In the genomic region with DNA sequence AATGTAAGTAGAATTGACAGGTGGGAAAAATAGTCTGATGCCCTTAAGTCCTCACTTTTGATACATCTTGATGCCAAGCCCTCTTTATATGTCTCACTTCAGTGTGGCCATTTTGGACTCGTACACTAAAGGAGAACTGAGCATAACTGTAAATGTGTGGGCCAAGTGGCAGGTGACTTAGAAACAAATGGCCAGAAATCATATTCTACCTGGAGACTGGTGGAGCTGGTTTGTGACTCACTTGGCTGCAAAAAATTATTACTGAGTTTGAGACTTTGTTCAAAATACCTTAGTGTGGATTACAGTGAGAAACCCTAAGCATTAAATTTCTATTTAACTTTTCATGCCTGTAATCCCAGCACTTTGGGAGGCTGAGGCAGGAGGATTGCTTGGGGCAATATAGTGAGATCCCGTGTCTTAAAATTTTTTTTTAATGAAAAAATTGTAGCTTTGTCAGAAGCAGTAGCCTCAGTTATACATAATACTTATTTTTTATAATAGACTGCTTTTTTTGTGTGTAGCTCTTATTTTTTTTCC, we compare ENCODE assay signal across 11 cellular contexts. TPM values are rescaled to one million over a fixed set of nuclear protein-coding genes. Genes with fewer than 3 reads are reported as not detected.
DNase-seq lines count a peak whose midpoint lies in the region; ATAC-seq and TF ChIP-seq lines count a peak whose summit lies in the region.
"Had no signal": no experiment of that assay in that cellular context is flagged by ENCODE, and none has a peak within 500 bp of the region (broad histone marks: within the 10 kb centered on the region; RNA-seq: fewer than 3 reads in every experiment).

No MANE protein-coding gene starts in this region.

- H3K36me3 Mint-ChIP-seq in activated naive CD4-positive, alpha-beta T cell treated with anti-CD3 and anti-CD28 coated beads, Interleukin-2, amount 50 U/mL, for 24 hours, result peaks cover 26% of the 10 kb centered on the region

- H3K27ac ChIP-seq in SK-N-MC, result no peak overlapping the region
- H3K27ac ChIP-seq in epithelial cell of prostate, result peak overlapping the region; percentile 85
- no peak overlapping the region for H3K27ac ChIP-seq in suprapubic skin
- H3K27ac ChIP-seq: C4-2B had no signal

- no peak for DNase-seq in activated naive CD4-positive, alpha-beta T cell treated with anti-CD3 and anti-CD28 coated beads, Interleukin-2, amount 50 U/mL, for 16 hours
- no peak for DNase-seq in SK-N-MC (ENCODE audit: low read depth, low spot score)
- no peak for DNase-seq in epithelial cell of prostate (ENCODE audit: low read depth, low spot score)
- no peak for DNase-seq in suprapubic skin (ENCODE audit: low spot score in 2 of 2)
- no peak for DNase-seq in T1000 (lab: John Stamatoyannopoulos, UW)
- no peak for DNase-seq in MG63
- DNase-seq: head of caudate nucleus, NCI-H2171 had no signal

- WGBS in suprapubic skin, result 34% methylated on average over 2 of the region's 2 CpGs

- H3K27me3 ChIP-seq in suprapubic skin (no peaks in the 10 kb centered on the region), MG63 (no peaks in the 10 kb centered on the region)

- no peak for TF ChIP-seq POLR2A in suprapubic skin (IDR thresholded peaks at IDR 0.05)

- TF ChIP-seq EP300 in suprapubic skin (IDR thresholded peaks at IDR 0.05), result no peak

- H3K4me1 Mint-ChIP-seq in activated naive CD4-positive, alpha-beta T cell treated with anti-CD3 and anti-CD28 coated beads, Interleukin-2, amount 50 U/mL, for 24 hours, result peaks cover 73% of the 10 kb centered on the region

- H3K4me3 ChIP-seq in SK-N-MC (peak overlapping the region; percentile 95; the same call in 1 of the 2 replicates), suprapubic skin (peak overlapping the region; percentile 75), MG63 (no peak overlapping the region)

- H3K4me3 Mint-ChIP-seq in activated naive CD4-positive, alpha-beta T cell treated with anti-CD3 and anti-CD28 coated beads, Interleukin-2, amount 50 U/mL, for 24 hours, result peak overlapping the region; percentile 99

- no peak for ATAC-seq in GM19328 (IDR thresholded peaks at IDR 0.05; ENCODE audit: unreplicated experiment)

- H3K4me1 ChIP-seq in suprapubic skin, result peaks cover 79% of the 10 kb centered on the region

- H3K9me3 ChIP-seq in SK-N-MC (ENCODE audit: low read depth, low read length), result no peaks in the 10 kb centered on the region
- no peaks in the 10 kb centered on the region for H3K9me3 ChIP-seq in suprapubic skin
- no peaks in the 10 kb centered on the region for H3K9me3 ChIP-seq in MG63

- H3K27me3 Mint-ChIP-seq in activated naive CD4-positive, alpha-beta T cell treated with anti-CD3 and anti-CD28 coated beads, Interleukin-2, amount 50 U/mL, for 24 hours, result no peaks in the 10 kb centered on the region

- no peaks in the 10 kb centered on the region for H3K9me3 Mint-ChIP-seq in activated naive CD4-positive, alpha-beta T cell treated with anti-CD3 and anti-CD28 coated beads, Interleukin-2, amount 50 U/mL, for 24 hours

- H3K36me3 ChIP-seq in SK-N-MC (ENCODE audit: insufficient read depth, low read length), result peaks cover 87% of the 10 kb centered on the region
- H3K36me3 ChIP-seq in suprapubic skin, result peaks cover 5% of the 10 kb centered on the region
- H3K36me3 ChIP-seq in MG63, result peaks cover 88% of the 10 kb centered on the region

- peak overlapping the region; percentile 35 for H3K27ac Mint-ChIP-seq in activated naive CD4-positive, alpha-beta T cell treated with anti-CD3 and anti-CD28 coated beads, Interleukin-2, amount 50 U/mL, for 24 hours

- TF ChIP-seq CTCF in suprapubic skin (IDR thresholded peaks at IDR 0.05), result no peak

- H3K9ac ChIP-seq in SK-N-MC (ENCODE audit: insufficient read length), result peak overlapping the region; percentile 4

RNA-seq across cellular contexts. Expression of a gene that starts 5.0 kb away (rescaled TPM):
- total RNA-seq in suprapubic skin, result 10 to 100 TPM; 40.4 to 52.7 (median 47.4) TPM
- 41.4 and 44.3 TPM in 2 replicates for total RNA-seq in MG63 (2014; rRNA removed; shearing (Covaris generic); ENCODE audit: low replicate concordance)
